ENCODE assay signal across 1 cellular context in genomic region chr17:49687878-49688491, GRCh38.
TF ChIP-seq lines count a peak whose summit lies in the region.

No MANE protein-coding gene starts in this region.

TF ChIP-seq in liver, 16 proteins besides CTCF, POLR2A, EP300 and RAD21 (continued from another document):
- TF ChIP-seq ZBTB33 (IDR thresholded peaks at IDR 0.05) = no peak
- no peak for TF ChIP-seq FOXA1 (IDR thresholded peaks at IDR 0.05)
- no peak for TF ChIP-seq TAF1 (conservative IDR thresholded peaks at IDR 0.05)
- no peak for TF ChIP-seq JUND (IDR thresholded peaks at IDR 0.05)
- TF ChIP-seq ATF3 (IDR thresholded peaks at IDR 0.05) = no peak
- TF ChIP-seq GABPA (IDR thresholded peaks at IDR 0.05 in 1 of 2, conservative IDR thresholded peaks at IDR 0.05 in 1 of 2) = peak; percentile 35 to 64
